Comparison of ENCODE assay signal across 24 cellular contexts in the genomic region with DNA sequence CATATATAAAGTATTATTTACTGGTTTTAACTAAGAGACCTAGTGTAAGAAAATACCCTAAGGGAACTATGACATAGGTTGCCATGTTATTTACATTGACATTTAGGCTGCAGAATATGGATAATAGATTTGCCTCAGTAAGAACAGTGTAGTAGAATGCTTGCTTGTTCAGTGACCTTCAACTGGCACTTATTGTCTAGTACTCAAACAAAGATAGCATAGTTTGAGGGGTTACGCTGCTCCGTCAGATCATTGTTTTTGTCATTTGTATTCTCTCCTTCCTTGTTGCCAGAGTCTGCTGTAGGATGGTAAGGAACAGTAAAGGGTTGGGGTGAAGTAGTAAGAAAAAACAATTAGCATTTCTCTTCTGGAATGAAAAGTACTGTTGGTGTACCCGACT.
"Had no signal": no experiment of that assay in that cellular context is flagged by ENCODE, and none has a peak within 500 bp of the region (broad histone marks: within the 10 kb centered on the region; RNA-seq: fewer than 3 reads in every experiment).

No MANE protein-coding gene starts in this region.

- H3K27me3 Mint-ChIP-seq: activated CD8-positive, alpha-beta T cell treated with anti-CD3 and anti-CD28 coated beads for 36 hours; activated naive CD4-positive, alpha-beta T cell treated with anti-CD3 and anti-CD28 coated beads, Interleukin-2, amount 10 ng/mL, durations not matched to agents 7 days and 5 days; activated naive CD8-positive, alpha-beta T cell treated with anti-CD3 and anti-CD28 coated beads, Interleukin-2, amount 50 U/mL, for 24 hours; activated T-cell treated with anti-CD3 and anti-CD28 coated beads, Interleukin-2, amount 50 U/mL, for 24 hours; dendritic cell treated with granulocyte-macrophage colony-stimulating factor and Interleukin-4, amounts not matched to agents 40 ng/mL and 50 ng/mL, for 4 days; natural killer cell treated with Interleukin-12 subunit alpha and Interleukin-12 subunit beta and Interleukin-15 and Interleukin-18, amount 100 ng/mL, for 72 hours; T-cell had no signal

- ATAC-seq: activated CD8-positive, alpha-beta T cell treated with anti-CD3 and anti-CD28 coated beads for 36 hours; activated naive CD8-positive, alpha-beta T cell treated with anti-CD3 and anti-CD28 coated beads, Interleukin-2, amount 50 U/mL, for 24 hours; left lung; natural killer cell treated with Interleukin-12 subunit alpha and Interleukin-12 subunit beta and Interleukin-15 and Interleukin-18, amount 100 ng/mL, for 72 hours; SK-N-SH treated with all-trans-retinoic acid at 6 μM for 48 hours; stimulated activated naive CD8-positive, alpha-beta T cell treated with anti-CD3 and anti-CD28 coated beads, Interleukin-15, Interleukin-2, amounts not matched to agents 100 U/mL and 50 U/mL, for 24 hours; T-cell had no signal

- H3K27ac Mint-ChIP-seq: activated CD8-positive, alpha-beta T cell treated with anti-CD3 and anti-CD28 coated beads for 36 hours; activated naive CD4-positive, alpha-beta T cell treated with anti-CD3 and anti-CD28 coated beads, Interleukin-2, amount 10 ng/mL, durations not matched to agents 7 days and 5 days; activated naive CD8-positive, alpha-beta T cell treated with anti-CD3 and anti-CD28 coated beads, Interleukin-2, amount 50 U/mL, for 24 hours; activated T-cell treated with anti-CD3 and anti-CD28 coated beads, Interleukin-2, amount 50 U/mL, for 24 hours; natural killer cell treated with Interleukin-12 subunit alpha and Interleukin-12 subunit beta and Interleukin-15 and Interleukin-18, amount 100 ng/mL, for 72 hours; T-cell had no signal

- DNase-seq: activated CD4-positive, alpha-beta T cell treated with anti-CD3 and anti-CD28 coated beads for 48 hours; activated CD4-positive, CD25-positive, alpha-beta regulatory T cell; activated CD8-positive, alpha-beta T cell treated with anti-CD3 and anti-CD28 coated beads for 36 hours; activated naive CD4-positive, alpha-beta T cell treated with anti-CD3 and anti-CD28 coated beads, Interleukin-2, amount 10 ng/mL, durations not matched to agents 7 days and 5 days; activated naive CD8-positive, alpha-beta T cell treated with anti-CD3 and anti-CD28 coated beads, Interleukin-2, amount 50 U/mL, for 24 hours; activated T-cell treated with anti-CD3 and anti-CD28 coated beads, Interleukin-2, amount 50 U/mL, for 24 hours; aorta; brain microvascular endothelial cell; effector memory CD4-positive, alpha-beta T cell; islet precursor cell; left lung; mesenchymal stem cell; retina; stimulated activated naive CD8-positive, alpha-beta T cell treated with anti-CD3 and anti-CD28 coated beads, Interleukin-15, Interleukin-2, amounts not matched to agents 100 U/mL and 50 U/mL, for 24 hours; T-cell; T-helper 9 cell; trophoblast cell had no signal

- H3K27ac ChIP-seq: brain microvascular endothelial cell, esophagus muscularis mucosa, left lung, neutrophil, parathyroid adenoma, suprapubic skin had no signal

- H3K4me3 Mint-ChIP-seq: activated CD8-positive, alpha-beta T cell treated with anti-CD3 and anti-CD28 coated beads for 36 hours; activated naive CD4-positive, alpha-beta T cell treated with anti-CD3 and anti-CD28 coated beads, Interleukin-2, amount 10 ng/mL, durations not matched to agents 7 days and 5 days; activated naive CD8-positive, alpha-beta T cell treated with anti-CD3 and anti-CD28 coated beads, Interleukin-2, amount 50 U/mL, for 24 hours; activated T-cell treated with anti-CD3 and anti-CD28 coated beads, Interleukin-2, amount 50 U/mL, for 24 hours; dendritic cell treated with granulocyte-macrophage colony-stimulating factor and Interleukin-4, amounts not matched to agents 40 ng/mL and 50 ng/mL, for 4 days; natural killer cell treated with Interleukin-12 subunit alpha and Interleukin-12 subunit beta and Interleukin-15 and Interleukin-18, amount 100 ng/mL, for 72 hours; T-cell had no signal

- H3K9me3 Mint-ChIP-seq: activated CD8-positive, alpha-beta T cell treated with anti-CD3 and anti-CD28 coated beads for 36 hours; activated naive CD4-positive, alpha-beta T cell treated with anti-CD3 and anti-CD28 coated beads, Interleukin-2, amount 10 ng/mL, durations not matched to agents 7 days and 5 days; activated naive CD8-positive, alpha-beta T cell treated with anti-CD3 and anti-CD28 coated beads, Interleukin-2, amount 50 U/mL, for 24 hours; activated T-cell treated with anti-CD3 and anti-CD28 coated beads, Interleukin-2, amount 50 U/mL, for 24 hours; natural killer cell treated with Interleukin-12 subunit alpha and Interleukin-12 subunit beta and Interleukin-15 and Interleukin-18, amount 100 ng/mL, for 72 hours; T-cell had no signal

- H3K4me1 Mint-ChIP-seq: activated naive CD4-positive, alpha-beta T cell treated with anti-CD3 and anti-CD28 coated beads, Interleukin-2, amount 10 ng/mL, durations not matched to agents 7 days and 5 days; activated naive CD8-positive, alpha-beta T cell treated with anti-CD3 and anti-CD28 coated beads, Interleukin-2, amount 50 U/mL, for 24 hours had no signal
